ENCODE assay signal across 8 cellular contexts in the genomic region with DNA sequence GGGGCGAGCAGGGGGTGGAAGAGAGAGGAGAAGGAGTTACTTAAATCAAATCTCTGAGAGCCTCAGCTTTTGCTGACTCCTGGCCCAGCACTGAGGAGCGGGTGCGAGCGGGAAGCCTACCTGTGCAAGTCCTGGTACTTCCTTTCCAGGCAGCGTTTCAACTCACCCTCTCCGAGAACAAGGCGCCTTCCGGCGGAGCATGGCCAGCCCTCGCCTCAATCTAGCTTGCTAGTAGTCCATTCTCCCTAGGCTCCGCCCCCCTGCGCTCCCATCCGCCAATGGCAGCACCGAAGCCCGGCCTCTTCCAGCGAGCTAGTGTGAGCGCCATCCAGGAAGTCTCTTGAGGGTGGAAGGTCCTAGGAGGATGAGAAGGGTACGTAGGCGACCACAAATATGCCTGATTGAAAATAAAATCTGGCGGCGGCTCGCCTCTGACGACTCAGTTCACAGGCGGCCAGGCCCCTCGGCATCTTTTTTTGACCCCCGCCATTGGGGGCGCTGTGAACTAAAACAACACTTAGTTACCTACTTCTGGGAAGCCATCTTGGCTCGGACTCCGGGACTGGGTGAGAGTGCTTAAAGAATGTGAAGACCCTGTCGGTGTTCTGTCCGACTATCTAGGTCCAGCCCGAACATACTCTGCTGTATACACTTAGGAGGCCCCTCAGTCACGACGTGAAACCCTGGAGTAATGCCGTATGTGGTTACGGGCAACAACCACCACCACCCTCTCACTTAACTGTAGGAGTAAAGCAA. TPM values are rescaled to one million over a fixed set of nuclear protein-coding genes. Genes with fewer than 3 reads are reported as not detected.
A peak's percentile ranks its signal among the peaks of the same experiment; 100 is the strongest.
DNase-seq lines count a peak whose midpoint lies in the region; TF ChIP-seq lines count a peak whose summit lies in the region.

A gene with protein sequence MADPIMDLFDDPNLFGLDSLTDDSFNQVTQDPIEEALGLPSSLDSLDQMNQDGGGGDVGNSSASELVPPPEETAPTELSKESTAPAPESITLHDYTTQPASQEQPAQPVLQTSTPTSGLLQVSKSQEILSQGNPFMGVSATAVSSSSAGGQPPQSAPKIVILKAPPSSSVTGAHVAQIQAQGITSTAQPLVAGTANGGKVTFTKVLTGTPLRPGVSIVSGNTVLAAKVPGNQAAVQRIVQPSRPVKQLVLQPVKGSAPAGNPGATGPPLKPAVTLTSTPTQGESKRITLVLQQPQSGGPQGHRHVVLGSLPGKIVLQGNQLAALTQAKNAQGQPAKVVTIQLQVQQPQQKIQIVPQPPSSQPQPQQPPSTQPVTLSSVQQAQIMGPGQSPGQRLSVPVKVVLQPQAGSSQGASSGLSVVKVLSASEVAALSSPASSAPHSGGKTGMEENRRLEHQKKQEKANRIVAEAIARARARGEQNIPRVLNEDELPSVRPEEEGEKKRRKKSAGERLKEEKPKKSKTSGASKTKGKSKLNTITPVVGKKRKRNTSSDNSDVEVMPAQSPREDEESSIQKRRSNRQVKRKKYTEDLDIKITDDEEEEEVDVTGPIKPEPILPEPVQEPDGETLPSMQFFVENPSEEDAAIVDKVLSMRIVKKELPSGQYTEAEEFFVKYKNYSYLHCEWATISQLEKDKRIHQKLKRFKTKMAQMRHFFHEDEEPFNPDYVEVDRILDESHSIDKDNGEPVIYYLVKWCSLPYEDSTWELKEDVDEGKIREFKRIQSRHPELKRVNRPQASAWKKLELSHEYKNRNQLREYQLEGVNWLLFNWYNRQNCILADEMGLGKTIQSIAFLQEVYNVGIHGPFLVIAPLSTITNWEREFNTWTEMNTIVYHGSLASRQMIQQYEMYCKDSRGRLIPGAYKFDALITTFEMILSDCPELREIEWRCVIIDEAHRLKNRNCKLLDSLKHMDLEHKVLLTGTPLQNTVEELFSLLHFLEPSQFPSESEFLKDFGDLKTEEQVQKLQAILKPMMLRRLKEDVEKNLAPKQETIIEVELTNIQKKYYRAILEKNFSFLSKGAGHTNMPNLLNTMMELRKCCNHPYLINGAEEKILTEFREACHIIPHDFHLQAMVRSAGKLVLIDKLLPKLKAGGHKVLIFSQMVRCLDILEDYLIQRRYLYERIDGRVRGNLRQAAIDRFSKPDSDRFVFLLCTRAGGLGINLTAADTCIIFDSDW (N-terminal part only) (minus strand): TSS at position 212 of the 756 bp plus-strand sequence. CDS start 24,480 bp downstream, outside the sequence.

- H3K4me1 ChIP-seq in ES-I3 (ENCODE audit: insufficient read depth, low read length): no peaks in the 10 kb centered on the region
- peaks cover 6% of the 10 kb centered on the region for H3K4me1 ChIP-seq in stomach smooth muscle (ENCODE audit: control insufficient read depth, insufficient read depth, low read length)

- H3K4me3 ChIP-seq in H7 (ENCODE audit: insufficient read depth, low read depth, low read length): peak within 1 kb of the TSS; percentile 85
- H3K4me3 ChIP-seq in neural cell (ENCODE audit: low read length): peak within 1 kb of the TSS; percentile 88
- H3K4me3 ChIP-seq in stomach smooth muscle (ENCODE audit: low read length in 2 of 2): peak within 1 kb of the TSS; percentile 96 to 97

- TF ChIP-seq EP300 in neural cell (conservative IDR thresholded peaks at IDR 0.05; ENCODE audit: poor library complexity, severe bottlenecking): no peak

- peak within 1 kb of the TSS; percentile 87 for H3K9ac ChIP-seq in ES-I3 (ENCODE audit: low read depth, low read length)
- peak within 1 kb of the TSS; percentile 80 for H3K9ac ChIP-seq in neural cell (ENCODE audit: low read length)
- peak within 1 kb of the TSS; percentile 98 to 99 for H3K9ac ChIP-seq in stomach smooth muscle (ENCODE audit: low read length in 2 of 2)

- H3K79me2 ChIP-seq in neural cell (replicated peaks; ENCODE audit: insufficient read depth, low read length): peaks cover 36% of the 10 kb centered on the region

- H3K4me2 ChIP-seq in neural cell (ENCODE audit: low read length): peak within 1 kb of the TSS; percentile 79

- H3K9me3 ChIP-seq in ES-I3 (ENCODE audit: control insufficient read depth, insufficient read depth, low read length) (no peaks in the 10 kb centered on the region), neural cell (ENCODE audit: low read length) (no peaks in the 10 kb centered on the region), stomach smooth muscle (ENCODE audit: control insufficient read depth in 2 of 2, low read length in 2 of 2) (no peaks in the 10 kb centered on the region)

- no peaks in the 10 kb centered on the region for H4K20me1 ChIP-seq in neural cell (ENCODE audit: insufficient read depth)

- H3K36me3 ChIP-seq in ES-I3 (ENCODE audit: insufficient read depth, low read length) (no peaks in the 10 kb centered on the region), H7 (replicated peaks; ENCODE audit: control insufficient read depth, insufficient read depth, low read length) (peaks cover 3% of the 10 kb centered on the region; the same call in 1 of the 2 replicates), neural cell (ENCODE audit: insufficient read depth, low read length) (no peaks in the 10 kb centered on the region), stomach smooth muscle (ENCODE audit: control insufficient read depth in 2 of 2, insufficient read depth in 2 of 2, low read length in 2 of 2) (peaks cover 0 to 5% of the 10 kb centered on the region in 2 donors)

- H3K9me2 ChIP-seq in neural cell (ENCODE audit: insufficient read depth, low read length): no peaks in the 10 kb centered on the region

- peak; percentile 97 for DNase-seq in H7
- DNase-seq in M059J (ENCODE audit: low read depth): peak; percentile 100
- peak; percentile 100 for DNase-seq in SHP77 treated with DMSO at 0.1 percent for 48 hours (lab: John Stamatoyannopoulos, UW)
- DNase-seq in activated gamma-delta T cell (lab: John Stamatoyannopoulos, UW): peak; percentile 93
- DNase-seq in fibroblast of the conjunctiva (ENCODE audit: low read depth): peak; percentile 100

- H3K27me3 ChIP-seq in H7 (ENCODE audit: control insufficient read depth, insufficient read depth, low read length) (no peaks in the 10 kb centered on the region), neural cell (ENCODE audit: insufficient read depth, low read depth, low read length) (no peaks in the 10 kb centered on the region), stomach smooth muscle (ENCODE audit: control insufficient read depth in 1 of 2, insufficient read depth in 2 of 2, low read length in 2 of 2) (no peaks in the 10 kb centered on the region)

- H3F3A ChIP-seq in neural cell (ENCODE audit: insufficient read depth, low read length, poor library complexity, severe bottlenecking): no peaks in the 10 kb centered on the region

- H3K27ac ChIP-seq in neural cell (ENCODE audit: low read length) (peak within 1 kb of the TSS; percentile 87), stomach smooth muscle (ENCODE audit: low read length) (peak within 1 kb of the TSS; percentile 97)

- H2AFZ ChIP-seq in neural cell (ENCODE audit: low read depth, low read length): peak within 1 kb of the TSS; percentile 93

- TF ChIP-seq CTCF in neural cell (IDR thresholded peaks at IDR 0.05; ENCODE audit: poor library complexity, severe bottlenecking): peak; percentile 93

- peak; percentile 33 for TF ChIP-seq RAD21 in neural cell (conservative IDR thresholded peaks at IDR 0.05)

TF ChIP-seq in neural cell, 6 proteins besides CTCF, POLR2A, EP300 and RAD21:
- TF ChIP-seq, protein P1, sequence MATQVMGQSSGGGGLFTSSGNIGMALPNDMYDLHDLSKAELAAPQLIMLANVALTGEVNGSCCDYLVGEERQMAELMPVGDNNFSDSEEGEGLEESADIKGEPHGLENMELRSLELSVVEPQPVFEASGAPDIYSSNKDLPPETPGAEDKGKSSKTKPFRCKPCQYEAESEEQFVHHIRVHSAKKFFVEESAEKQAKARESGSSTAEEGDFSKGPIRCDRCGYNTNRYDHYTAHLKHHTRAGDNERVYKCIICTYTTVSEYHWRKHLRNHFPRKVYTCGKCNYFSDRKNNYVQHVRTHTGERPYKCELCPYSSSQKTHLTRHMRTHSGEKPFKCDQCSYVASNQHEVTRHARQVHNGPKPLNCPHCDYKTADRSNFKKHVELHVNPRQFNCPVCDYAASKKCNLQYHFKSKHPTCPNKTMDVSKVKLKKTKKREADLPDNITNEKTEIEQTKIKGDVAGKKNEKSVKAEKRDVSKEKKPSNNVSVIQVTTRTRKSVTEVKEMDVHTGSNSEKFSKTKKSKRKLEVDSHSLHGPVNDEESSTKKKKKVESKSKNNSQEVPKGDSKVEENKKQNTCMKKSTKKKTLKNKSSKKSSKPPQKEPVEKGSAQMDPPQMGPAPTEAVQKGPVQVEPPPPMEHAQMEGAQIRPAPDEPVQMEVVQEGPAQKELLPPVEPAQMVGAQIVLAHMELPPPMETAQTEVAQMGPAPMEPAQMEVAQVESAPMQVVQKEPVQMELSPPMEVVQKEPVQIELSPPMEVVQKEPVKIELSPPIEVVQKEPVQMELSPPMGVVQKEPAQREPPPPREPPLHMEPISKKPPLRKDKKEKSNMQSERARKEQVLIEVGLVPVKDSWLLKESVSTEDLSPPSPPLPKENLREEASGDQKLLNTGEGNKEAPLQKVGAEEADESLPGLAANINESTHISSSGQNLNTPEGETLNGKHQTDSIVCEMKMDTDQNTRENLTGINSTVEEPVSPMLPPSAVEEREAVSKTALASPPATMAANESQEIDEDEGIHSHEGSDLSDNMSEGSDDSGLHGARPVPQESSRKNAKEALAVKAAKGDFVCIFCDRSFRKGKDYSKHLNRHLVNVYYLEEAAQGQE (IDR thresholded peaks at IDR 0.05; ENCODE audit: borderline replicate concordance): no peak
- TF ChIP-seq POLR2AphosphoS5 (IDR thresholded peaks at IDR 0.05) (peak; percentile 88), EZH2 (IDR thresholded peaks at IDR 0.05; ENCODE audit: borderline replicate concordance, insufficient read depth, low read length, poor library complexity, severe bottlenecking) (no peak), MXI1 (conservative IDR thresholded peaks at IDR 0.05; ENCODE audit: poor library complexity, severe bottlenecking) (peak; percentile 94), TAF1 (IDR thresholded peaks at IDR 0.05; ENCODE audit: low read depth) (peak; percentile 84), SMC3 (conservative IDR thresholded peaks at IDR 0.05; ENCODE audit: poor library complexity) (peak; percentile 33)

RNA-seq across cellular contexts. Expression of the gene that starts here (rescaled TPM):
- total RNA-seq in H7 (2014; rRNA removed; shearing (Covaris generic)): 64.1 and 73.8 TPM in 2 replicates
- total RNA-seq in M059J (2014; rRNA removed; shearing (Covaris generic)): 26.7 and 55.9 TPM in 2 replicates
- 44.1 and 52.3 TPM in 2 replicates for polyA plus RNA-seq in neural cell
- 140 and 165 TPM in 2 replicates for polyA minus RNA-seq in neural cell

Comparison
In these comparisons a context has a peak if more than half of its experiments do, and no peak if none do; other contexts are left out.
1. Peak in every context shown above with its lines: DNase-seq, H3K4me3 ChIP-seq and H3K27ac ChIP-seq.